27 cellular contexts compared by ENCODE assay signal in the genomic region with DNA sequence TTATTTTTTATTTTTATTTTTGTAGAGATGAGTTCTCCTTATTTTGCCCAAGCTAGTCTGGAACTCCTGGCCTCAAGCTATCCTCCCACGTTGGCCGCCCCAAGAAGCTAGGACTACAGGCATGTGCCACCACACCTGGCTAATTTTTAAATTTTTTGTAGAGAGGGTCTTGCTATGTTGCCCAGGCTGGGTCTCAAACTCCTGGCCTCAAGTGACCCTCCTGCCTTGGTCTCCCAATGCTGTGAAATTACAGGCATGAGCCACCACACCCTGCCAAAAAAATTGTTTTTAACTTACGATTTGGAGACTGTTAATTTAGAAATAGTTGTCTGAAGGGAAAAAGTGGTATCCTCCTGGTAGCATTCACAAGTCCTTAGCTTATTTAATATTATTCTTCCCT.
DNase-seq lines count a peak whose midpoint lies in the region; ATAC-seq, FAIRE-seq and TF ChIP-seq lines count a peak whose summit lies in the region.
"Had no signal": no experiment of that assay in that cellular context is flagged by ENCODE, and none has a peak within 500 bp of the region (broad histone marks: within the 10 kb centered on the region; RNA-seq: fewer than 3 reads in every experiment).

No MANE protein-coding gene starts in this region.

- BruUV-seq in HepG2 (replicated peaks; lab: Mats Ljungman, UMichigan) = no TSS peak

- H3K4me3 ChIP-seq in HepG2 (replicated peaks in 1 of 3; ENCODE audit: insufficient read depth in 1 of 3, low read depth in 2 of 3, low read length in 3 of 3) (no peak overlapping the region), right lobe of liver (no peak overlapping the region), endodermal cell (ENCODE audit: low read length) (no peak overlapping the region)
- H3K4me3 ChIP-seq: A549, BLaER1, GM12878 had no signal

- FAIRE-seq in HepG2 (lab: Jason Lieb, UNC) = no peak
- FAIRE-seq: A549, GM12878, GM12892, GM18507 had no signal

- H3K9me3 Mint-ChIP-seq in WTC11 (no peaks in the 10 kb centered on the region), endodermal cell (no peaks in the 10 kb centered on the region)
- H3K9me3 Mint-ChIP-seq: CD4-positive, alpha-beta memory T cell; CD8-positive, alpha-beta memory T cell had no signal

- H3K36me3 Mint-ChIP-seq in WTC11 (no peaks in the 10 kb centered on the region), endodermal cell (ENCODE audit: low read depth) (no peaks in the 10 kb centered on the region)
- H3K36me3 Mint-ChIP-seq: CD14-positive monocyte; CD4-positive, alpha-beta memory T cell; CD4-positive, CD25-positive, alpha-beta regulatory T cell; CD8-positive, alpha-beta memory T cell had no signal

- H3K4me2 ChIP-seq in HepG2 (ENCODE audit: low read depth, low read length) = no peak overlapping the region
- H3K4me2 ChIP-seq: A549 had no signal

- peaks cover 16% of the 10 kb centered on the region for H3K79me2 ChIP-seq in HepG2 (ENCODE audit: insufficient read depth, low read length)

- in situ Hi-C loops in HepG2 (cut with HindIII; ENCODE audit: extremely low pct_ligation_motif_present, low pct_unique_long_range_greater_than_20kb) = no loop called here

- H3K27me3 Mint-ChIP-seq in WTC11 (ENCODE audit: low read depth) (no peaks in the 10 kb centered on the region), endodermal cell (ENCODE audit: insufficient read depth) (no peaks in the 10 kb centered on the region)

- H3K4me1 Mint-ChIP-seq in WTC11 = peaks cover 19% of the 10 kb centered on the region
- H3K4me1 Mint-ChIP-seq in endodermal cell = peaks cover 14% of the 10 kb centered on the region

- TF ChIP-seq POLR2A in HepG2 (IDR thresholded peaks at IDR 0.05; ENCODE audit: insufficient read depth in 1 of 2, low read depth in 2 of 2, low read length in 2 of 2) (no peak), right lobe of liver (IDR thresholded peaks at IDR 0.05) (no peak)

- no peaks in the 10 kb centered on the region for H3K27me3 ChIP-seq in HepG2 (ENCODE audit: control insufficient read depth in 1 of 2, insufficient read depth in 2 of 2, low read length in 2 of 2)
- no peaks in the 10 kb centered on the region for H3K27me3 ChIP-seq in right lobe of liver
- H3K27me3 ChIP-seq in endodermal cell (ENCODE audit: control insufficient read depth, insufficient read depth, low read length, poor library complexity, severe bottlenecking) = no peaks in the 10 kb centered on the region
- H3K27me3 ChIP-seq: BLaER1 had no signal

- TF ChIP-seq CTCF in HepG2 (CRISPR knock-in tag; IDR thresholded peaks at IDR 0.05) (no peak), right lobe of liver (IDR thresholded peaks at IDR 0.05) (no peak), WTC11 (IDR thresholded peaks at IDR 0.05) (no peak), endodermal cell (conservative IDR thresholded peaks at IDR 0.05) (no peak)

- H3K9me3 ChIP-seq in HepG2 (ENCODE audit: low read length) (no peaks in the 10 kb centered on the region), right lobe of liver (no peaks in the 10 kb centered on the region), endodermal cell (ENCODE audit: control insufficient read depth, low read length) (no peaks in the 10 kb centered on the region)
- H3K9me3 ChIP-seq: A549, BE2C, BLaER1 had no signal

- CTCF ChIA-PET in HepG2 (lab: Yijun Ruan, JAX; ENCODE audit: low intra/inter-chr PET ratio, low total read pairs) = no interaction called here
- CTCF ChIA-PET in WTC11 (lab: Charles Lee) = interaction anchor here (0.6 to 2.4 kb wide), 7 partner anchors 11 to 569 kb away, joined by 3 to 25 read pairs (median 5); no protein-coding TSS in a partner anchor

- no peak for TF ChIP-seq RAD21 in HepG2 (CRISPR knock-in tag; IDR thresholded peaks at IDR 0.05)

- 95% methylated on average over 3 of the region's 3 CpGs for WGBS in HepG2 (ENCODE audit: low lambda C conversion rate)
- 97% methylated on average over 3 of the region's 3 CpGs for WGBS in right lobe of liver (ENCODE audit: insufficient coverage, low coverage, low lambda C conversion rate, missing lambda C conversion rate)
- WGBS in endodermal cell (ENCODE audit: insufficient coverage in 1 of 2, insufficient read length in 1 of 2), 2 experiments = 92 to 100% methylated on average over 2 to 3 of the region's 3 CpGs

- TF ChIP-seq EP300 in HepG2 (IDR thresholded peaks at IDR 0.05; ENCODE audit: low read depth in 2 of 2, low read length in 2 of 2) (no peak), HepG2 (CRISPR knock-in tag; IDR thresholded peaks at IDR 0.05; ENCODE audit: borderline replicate concordance) (no peak)

- POLR2A ChIA-PET in HepG2 (lab: Yijun Ruan, JAX) = no interaction called here
- POLR2A ChIA-PET in WTC11 (lab: Charles Lee) = no interaction called here

- H3K27ac ChIP-seq in HepG2 (ENCODE audit: extremely low read length, insufficient read depth, low read length) = no peak overlapping the region
- no peak overlapping the region for H3K27ac ChIP-seq in right lobe of liver
- H3K27ac ChIP-seq in endodermal cell (ENCODE audit: low read depth, low read length) = no peak overlapping the region
- H3K27ac ChIP-seq: 22Rv1, A549, BLaER1 had no signal

- H4K20me1 ChIP-seq in HepG2 (ENCODE audit: insufficient read depth, low read length) = no peaks in the 10 kb centered on the region; the same call in 1 of the 2 replicates
- H4K20me1 ChIP-seq: BLaER1 had no signal

- no peak overlapping the region for H3K9ac ChIP-seq in HepG2 (ENCODE audit: insufficient read depth, low read depth, low read length)
- H3K9ac ChIP-seq in endodermal cell (ENCODE audit: extremely low read depth, low read length, poor library complexity, severe bottlenecking) = no peak overlapping the region
- H3K9ac ChIP-seq: BLaER1 had no signal

- ATAC-seq in HepG2 = no peak
- no peak for ATAC-seq in right lobe of liver
- ATAC-seq in WTC11 = no peak
- ATAC-seq in GM21576 (IDR thresholded peaks at IDR 0.05; ENCODE audit: unreplicated experiment) = no peak
- ATAC-seq: GM12878 had no signal

- H3K36me3 ChIP-seq in HepG2 (replicated peaks in 1 of 2; ENCODE audit: control insufficient read depth in 1 of 2, insufficient read depth in 2 of 2, low read length in 2 of 2) (peaks cover 7 to 26% of the 10 kb centered on the region in 2 experiments), right lobe of liver (no peaks in the 10 kb centered on the region), endodermal cell (ENCODE audit: control insufficient read depth, insufficient read depth, low read length) (no peaks in the 10 kb centered on the region)
- H3K36me3 ChIP-seq: BE2C, BLaER1 had no signal

- DNase-seq in HepG2 (ENCODE audit: low spot score) (no peak), right lobe of liver (no peak), WTC11 (ENCODE audit: low spot score) (no peak), endodermal cell (peak; percentile 24), NCI-H1417 treated with DMSO at 0.1 percent for 48 hours (lab: John Stamatoyannopoulos, UW) (no peak), AG08395 (ENCODE audit: low spot score) (no peak)
- DNase-seq: BE2C; C1 segment of cervical spinal cord; CD4-positive, alpha-beta memory T cell; CD4-positive, CD25-positive, alpha-beta regulatory T cell; CD8-positive, alpha-beta memory T cell; COR-L47; DMS 273 treated with DMSO at 0.1 percent for 48 hours; DMS153; DMS53; DMS79; DND-41; EL; GDM1 had no signal

- H2AFZ ChIP-seq in HepG2 (ENCODE audit: low read length) = no peak overlapping the region

- no peaks in the 10 kb centered on the region for H3K4me1 ChIP-seq in HepG2 (ENCODE audit: insufficient read depth, low read length)
- H3K4me1 ChIP-seq in right lobe of liver = no peaks in the 10 kb centered on the region
- H3K4me1 ChIP-seq in endodermal cell (ENCODE audit: control insufficient read depth, insufficient read depth, low read length) = peaks cover 4% of the 10 kb centered on the region
- H3K4me1 ChIP-seq: BE2C had no signal

- H3K4me3 Mint-ChIP-seq in WTC11 (no peak overlapping the region), endodermal cell (no peak overlapping the region)
- H3K4me3 Mint-ChIP-seq: CD14-positive monocyte; CD4-positive, alpha-beta memory T cell had no signal

- no peak overlapping the region for H3K27ac Mint-ChIP-seq in WTC11
- H3K27ac Mint-ChIP-seq in endodermal cell = no peak overlapping the region
- H3K27ac Mint-ChIP-seq: CD4-positive, alpha-beta memory T cell; CD8-positive, alpha-beta memory T cell had no signal

- intact Hi-C loops in HepG2 (cut with micrococcal nuclease; ENCODE audit: unreplicated experiment) = no loop called here
- intact Hi-C loops in right lobe of liver (cut with DNase I) = loop anchor here in 1 of 2 donors (10.0 kb wide), 1 partner anchor 251 kb away; no protein-coding TSS in a partner anchor

TF ChIP-seq in HepG2, 621 proteins besides CTCF, POLR2A, EP300 and RAD21:
- TF ChIP-seq ZNF121 (CRISPR knock-in tag; IDR thresholded peaks at IDR 0.05) (peak; percentile 23; the same call in 1 of the 2 replicates), SNRNP70 (IDR thresholded peaks at IDR 0.05; ENCODE audit: low read depth, low read length) (no peak)

TF ChIP-seq in WTC11, 78 proteins besides CTCF, POLR2A, EP300 and RAD21:
- TF ChIP-seq ZNF121 (CRISPR knock-in tag; IDR thresholded peaks at IDR 0.05) (peak; percentile 82; the same call in 1 of the 2 replicates), ZNF423 (CRISPR knock-in tag; IDR thresholded peaks at IDR 0.05) (no peak)
